ENCODE assay signal across 9 cellular contexts in genomic region chr20:22312744-22313346, GRCh38.
DNase-seq lines count a peak whose midpoint lies in the region; ATAC-seq, FAIRE-seq and TF ChIP-seq lines count a peak whose summit lies in the region.
"Had no signal": no experiment of that assay in that cellular context is flagged by ENCODE, and none has a peak within 500 bp of the region (broad histone marks: within the 10 kb centered on the region; RNA-seq: fewer than 3 reads in every experiment).

No MANE protein-coding gene starts in this region.

- H3K36me3 ChIP-seq in PC-9 (ENCODE audit: low read depth) (no peaks in the 10 kb centered on the region), small intestine (ENCODE audit: control insufficient read depth in 2 of 2, insufficient read depth in 2 of 2, low read length in 2 of 2) (no peaks in the 10 kb centered on the region)

- H3K4me2 ChIP-seq in PC-9 = no peak overlapping the region

- peak; percentile 15 for FAIRE-seq in small intestine (lab: Jason Lieb, UNC)
- FAIRE-seq: endometrium had no signal

- TF ChIP-seq CTCF in AG04450 (IDR thresholded peaks at IDR 0.05; ENCODE audit: low read depth, low read length) = peak; percentile 62
- TF ChIP-seq CTCF in GM12875 (IDR thresholded peaks at IDR 0.05; ENCODE audit: borderline replicate concordance, insufficient read depth, low read depth, low read length) = peak; percentile 48
- peak; percentile 74 for TF ChIP-seq CTCF in PC-9 (conservative IDR thresholded peaks at IDR 0.05)

- H3K79me2 ChIP-seq in PC-9 (ENCODE audit: low read depth) = no peaks in the 10 kb centered on the region

- no peaks in the 10 kb centered on the region for H3F3A ChIP-seq in PC-9 (ENCODE audit: insufficient read depth, low read depth)

- H3K27ac ChIP-seq in AG04450 (ENCODE audit: low read depth, low read length) = no peak overlapping the region
- no peak overlapping the region for H3K27ac ChIP-seq in PC-9
- no peak overlapping the region for H3K27ac ChIP-seq in small intestine (ENCODE audit: low read depth in 1 of 2, low read length in 1 of 2)

- no TSS peak for BruUV-seq in PC-9 (replicated peaks; lab: Mats Ljungman, UMichigan)

- POLR2A ChIA-PET in AG04450 (lab: Yijun Ruan, JAX) (no interaction called here), PC-9 (lab: Charles Lee; ENCODE audit: unreplicated experiment) (no interaction called here)

- CTCF ChIA-PET in AG04450 (lab: Charles Lee) (interaction anchor here (0.6 to 3.8 kb wide), 18 partner anchors 9 to 789 kb away, joined by 3 to 58 read pairs (median 4); no protein-coding TSS in a partner anchor), PC-9 (lab: Charles Lee) (interaction anchor here (0.6 to 1.5 kb wide), 4 partner anchors 19 to 672 kb away, joined by 3 to 24 read pairs (median 9); no protein-coding TSS in a partner anchor)

- DNase-seq in AG04450 (ENCODE audit: low read depth, low spot score) (peak; percentile 4), PC-9 (peak in 1 of 2 experiments; percentile 25), foreskin melanocyte (peak; percentile 23), small intestine (peak; percentile 23)
- DNase-seq in activated effector memory CD4-positive, alpha-beta T cell treated with anti-CD3 and anti-CD28 coated beads, Interleukin-2, amount 50 U/mL, for 16 hours = no peak

- H3K4me1 ChIP-seq in PC-9 (replicated peaks; ENCODE audit: insufficient read depth) (no peaks in the 10 kb centered on the region), small intestine (ENCODE audit: control insufficient read depth in 2 of 2, insufficient read depth in 1 of 2, low read depth in 1 of 2, low read length in 1 of 2) (no peaks in the 10 kb centered on the region)

- no peak overlapping the region for H2AFZ ChIP-seq in PC-9

- H3K27me3 ChIP-seq in AG04450 (ENCODE audit: control insufficient read depth, insufficient read depth, low read length) (no peaks in the 10 kb centered on the region), PC-9 (ENCODE audit: insufficient read depth, low read depth) (peaks cover 57% of the 10 kb centered on the region), small intestine (ENCODE audit: control insufficient read depth in 2 of 2, insufficient read depth in 2 of 2, low read length in 2 of 2) (peaks cover 0 to 2% of the 10 kb centered on the region in 2 donors)

- no peak for ATAC-seq in GM21723 (IDR thresholded peaks at IDR 0.05; ENCODE audit: unreplicated experiment)
- no peak for ATAC-seq in GM19395 (IDR thresholded peaks at IDR 0.05; ENCODE audit: unreplicated experiment)

- no peaks in the 10 kb centered on the region for H3K9me3 ChIP-seq in AG04450 (ENCODE audit: control insufficient read depth, insufficient read depth, low read length)
- no peaks in the 10 kb centered on the region for H3K9me3 ChIP-seq in PC-9 (ENCODE audit: insufficient read depth, low read depth)
- no peaks in the 10 kb centered on the region for H3K9me3 ChIP-seq in small intestine (ENCODE audit: control insufficient read depth, low read depth)

- intact Hi-C loops in PC-9 (cut with micrococcal nuclease; ENCODE audit: unreplicated experiment) = loop anchor here (2.0 kb wide), 1 partner anchor 594 kb away; no protein-coding TSS in a partner anchor

- H3K4me3 ChIP-seq in AG04450 (ENCODE audit: low read depth, low read length) = no peak overlapping the region
- no peak overlapping the region for H3K4me3 ChIP-seq in GM12875 (ENCODE audit: low read depth, low read length)
- no peak overlapping the region for H3K4me3 ChIP-seq in PC-9
- no peak overlapping the region for H3K4me3 ChIP-seq in small intestine (ENCODE audit: low read depth in 1 of 2, low read length in 2 of 2)

- WGBS in small intestine, 3 donors = 1 to 3% (median 1%) methylated on average over 6 of the region's 6 CpGs

- H3K9me2 ChIP-seq in PC-9 (ENCODE audit: insufficient read depth) = no peaks in the 10 kb centered on the region

- H4K20me1 ChIP-seq in PC-9 (ENCODE audit: insufficient read depth) = no peaks in the 10 kb centered on the region
